ENCODE assay signal across 8 cellular contexts in the genomic region with DNA sequence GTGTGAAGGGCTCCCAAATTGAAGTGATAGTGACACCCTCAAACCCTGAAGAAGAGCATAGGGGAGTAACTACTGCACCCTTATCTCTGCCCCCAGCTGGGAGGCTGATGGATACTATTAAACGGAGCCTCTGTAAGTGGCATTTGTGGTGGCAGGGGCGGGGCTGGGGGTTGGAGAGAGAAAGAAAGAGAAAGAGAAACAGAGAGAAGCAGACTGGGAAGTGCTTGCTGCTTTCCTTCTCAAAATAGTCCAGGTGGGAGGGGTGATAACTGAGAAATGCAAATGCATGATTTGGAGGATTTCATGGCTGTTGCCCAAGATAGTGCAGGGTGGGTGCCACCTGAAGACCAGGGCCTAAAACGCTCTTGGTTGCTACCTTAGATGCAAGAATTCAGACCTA.
A peak's percentile ranks its signal among the peaks of the same experiment; 100 is the strongest.
DNase-seq lines count a peak whose midpoint lies in the region; ATAC-seq and TF ChIP-seq lines count a peak whose summit lies in the region.

No MANE protein-coding gene starts in this region.

- no TSS peak for BruUV-seq in PC-9 (replicated peaks; lab: Mats Ljungman, UMichigan)

- no peak for TF ChIP-seq CTCF in esophagus muscularis mucosa (IDR thresholded peaks at IDR 0.05)
- no peak for TF ChIP-seq CTCF in RWPE1 (conservative IDR thresholded peaks at IDR 0.05; ENCODE audit: low read depth)
- no peak for TF ChIP-seq CTCF in PC-9 (conservative IDR thresholded peaks at IDR 0.05)

- intact Hi-C loops in Right ventricle myocardium superior (cut with DNase I) (no loop called here), esophagus muscularis mucosa (cut with DNase I) (no loop called here), PC-9 (cut with micrococcal nuclease; ENCODE audit: unreplicated experiment) (no loop called here)

- H3K27ac ChIP-seq in esophagus muscularis mucosa (replicated peaks in 1 of 4), result no peak overlapping the region
- no peak overlapping the region for H3K27ac ChIP-seq in RWPE1
- no peak overlapping the region for H3K27ac ChIP-seq in PC-9

- no peaks in the 10 kb centered on the region for H3K27me3 ChIP-seq in esophagus muscularis mucosa
- H3K27me3 ChIP-seq in PC-9 (ENCODE audit: insufficient read depth, low read depth), result no peaks in the 10 kb centered on the region

- H3K36me3 ChIP-seq in esophagus muscularis mucosa, result no peaks in the 10 kb centered on the region
- no peaks in the 10 kb centered on the region for H3K36me3 ChIP-seq in PC-9 (ENCODE audit: low read depth)

- peaks cover 4% of the 10 kb centered on the region for H3K27me3 Mint-ChIP-seq in memory B cell

- POLR2A ChIA-PET in RWPE1 (lab: Yijun Ruan, JAX; ENCODE audit: low non-redundant PET), result interaction anchor here (0.6 kb wide), 1 partner anchor 13 kb away, joined by 3 read pairs; no protein-coding TSS in a partner anchor
- POLR2A ChIA-PET in PC-9 (lab: Charles Lee; ENCODE audit: unreplicated experiment), result no interaction called here

- no peak overlapping the region for H2AFZ ChIP-seq in PC-9

- peaks cover 10% of the 10 kb centered on the region for H3K4me1 Mint-ChIP-seq in memory B cell

- 62% methylated on average over 3 of the region's 3 CpGs for WGBS in esophagus muscularis mucosa

- H3K4me1 ChIP-seq in esophagus muscularis mucosa (peaks cover 5 to 17% (median 12%) of the 10 kb centered on the region in 4 donors), PC-9 (replicated peaks; ENCODE audit: insufficient read depth) (no peaks in the 10 kb centered on the region)

- peak; percentile 69 for ATAC-seq in GM18520 (IDR thresholded peaks at IDR 0.05; ENCODE audit: unreplicated experiment)
- peak; percentile 94 for ATAC-seq in HG02798 (IDR thresholded peaks at IDR 0.05; ENCODE audit: poor library complexity, unreplicated experiment)
- ATAC-seq in memory B cell (ENCODE audit: low read depth), result peak; percentile 53
- no peak for ATAC-seq in Right ventricle myocardium superior (ENCODE audit: poor library complexity)

- H3K4me3 ChIP-seq in esophagus muscularis mucosa (no peak overlapping the region), PC-9 (no peak overlapping the region)

- no peaks in the 10 kb centered on the region for H3K9me3 ChIP-seq in esophagus muscularis mucosa
- no peaks in the 10 kb centered on the region for H3K9me3 ChIP-seq in PC-9 (ENCODE audit: insufficient read depth, low read depth)

- no peak overlapping the region for H3K4me2 ChIP-seq in PC-9

- no peaks in the 10 kb centered on the region for H3F3A ChIP-seq in PC-9 (ENCODE audit: insufficient read depth, low read depth)

- peak; percentile 4 for DNase-seq in T follicular helper cell (ENCODE audit: low read depth)
- no peak for DNase-seq in memory B cell (ENCODE audit: low spot score in 2 of 2)
- DNase-seq in Right ventricle myocardium superior, result no peak
- DNase-seq in esophagus muscularis mucosa (ENCODE audit: extremely low spot score), result no peak
- DNase-seq in RWPE1 (ENCODE audit: low spot score), result no peak
- DNase-seq in PC-9, result no peak

- TF ChIP-seq POLR2A in esophagus muscularis mucosa (IDR thresholded peaks at IDR 0.05; ENCODE audit: low read depth), result no peak

- H3K36me3 Mint-ChIP-seq in memory B cell, result no peaks in the 10 kb centered on the region

- no peaks in the 10 kb centered on the region for H3K9me3 Mint-ChIP-seq in memory B cell

- no peaks in the 10 kb centered on the region for H4K20me1 ChIP-seq in PC-9 (ENCODE audit: insufficient read depth)

- H3K9me2 ChIP-seq in PC-9 (ENCODE audit: insufficient read depth), result no peaks in the 10 kb centered on the region

- CTCF ChIA-PET in RWPE1 (lab: Yijun Ruan, JAX) (no interaction called here), PC-9 (lab: Charles Lee) (no interaction called here)

- peak overlapping the region; percentile 30 for H3K4me3 Mint-ChIP-seq in memory B cell

- no peaks in the 10 kb centered on the region for H3K79me2 ChIP-seq in PC-9 (ENCODE audit: low read depth)

- peak overlapping the region; percentile 43 for H3K27ac Mint-ChIP-seq in memory B cell

- TF ChIP-seq EP300 in esophagus muscularis mucosa (IDR thresholded peaks at IDR 0.05), result no peak
